ENCODE assay signal across 8 cellular contexts in genomic region chr9:79571309-79572031, GRCh38. TPM values are rescaled to one million over a fixed set of nuclear protein-coding genes. Genes with fewer than 3 reads are reported as not detected.
DNase-seq lines count a peak whose midpoint lies in the region; ATAC-seq and TF ChIP-seq lines count a peak whose summit lies in the region.

Gene TLE4 (plus strand): TSS chr9:79571965. CDS start chr9:79572791, 826 bp downstream.

- CTCF ChIA-PET in Panc1 (lab: Charles Lee): interaction anchor here (0.5 kb wide), 1 partner anchor 503 kb away, joined by 3 read pairs; no protein-coding TSS in a partner anchor

- H3K27ac ChIP-seq in Panc1 (ENCODE audit: low read length): peak within 1 kb of the TSS; percentile 23; the same call in 1 of the 2 replicates
- H3K27ac ChIP-seq in esophagus (ENCODE audit: low read depth in 2 of 2, low read length in 1 of 2): peak within 1 kb of the TSS; percentile 95 to 96
- H3K27ac ChIP-seq in mucosa of rectum (ENCODE audit: low read depth in 2 of 2, low read length in 2 of 2): peak within 1 kb of the TSS; percentile 91 to 95

- peak within 1 kb of the TSS; percentile 59 to 72 for H3K4me3 ChIP-seq in Panc1 (ENCODE audit: low read depth in 2 of 2, low read length in 2 of 2)
- H3K4me3 ChIP-seq in esophagus (ENCODE audit: low read depth in 1 of 2, low read length in 2 of 2): peak within 1 kb of the TSS; percentile 87 to 89
- H3K4me3 ChIP-seq in mucosa of rectum (ENCODE audit: low read length in 2 of 2): peak within 1 kb of the TSS; percentile 78 to 92

- no TSS peak for BruUV-seq in Panc1 (replicated peaks; lab: Mats Ljungman, UMichigan)

- intact Hi-C loops in Panc1 (cut with micrococcal nuclease; ENCODE audit: unreplicated experiment): no loop called here

- 0% methylated on average over 48 of the region's 48 CpGs for WGBS in esophagus, 2 donors

- DNase-seq in DMS53 (lab: John Stamatoyannopoulos, UW): peak; percentile 99
- DNase-seq in KBM-7: peak; percentile 100
- peak; percentile 95 for DNase-seq in Panc1 (ENCODE audit: low read depth, low spot score)
- peak; percentile 98 to 99 for DNase-seq in activated T-cell treated with anti-CD3 and anti-CD28 coated beads, Interleukin-2, amount 50 U/mL, for 48 hours
- DNase-seq in stimulated activated CD8-positive, alpha-beta memory T cell treated with anti-CD3 and anti-CD28 coated beads, Interleukin-4, amount 100 ng/mL, for 4 hours (ENCODE audit: low read depth in 2 of 2, low spot score in 1 of 2): peak; percentile 98 to 100

- peak; percentile 89 for ATAC-seq in GM21717 (IDR thresholded peaks at IDR 0.05; ENCODE audit: unreplicated experiment)
- ATAC-seq in Panc1: peak; percentile 97

- H3K4me1 ChIP-seq in Panc1 (ENCODE audit: control insufficient read depth, insufficient read depth, low read length) (no peaks in the 10 kb centered on the region; the same call in 1 of the 2 replicates), esophagus (ENCODE audit: control insufficient read depth in 2 of 2, insufficient read depth in 2 of 2, low read length in 1 of 2) (peaks cover 0 to 2% of the 10 kb centered on the region in 2 donors), mucosa of rectum (ENCODE audit: control insufficient read depth in 2 of 2, insufficient read depth in 2 of 2, low read length in 2 of 2) (peaks cover 5 to 6% of the 10 kb centered on the region in 2 donors)

- peak within 1 kb of the TSS; percentile 88 to 92 for H3K9ac ChIP-seq in mucosa of rectum (ENCODE audit: low read depth in 1 of 2, low read length in 2 of 2)

- H3K9me3 ChIP-seq in Panc1 (ENCODE audit: control insufficient read depth, insufficient read depth, low read depth, low read length): no peaks in the 10 kb centered on the region
- no peaks in the 10 kb centered on the region for H3K9me3 ChIP-seq in esophagus (ENCODE audit: control insufficient read depth in 2 of 2, insufficient read depth in 1 of 2, low read depth in 1 of 2, low read length in 1 of 2)
- H3K9me3 ChIP-seq in mucosa of rectum (ENCODE audit: control insufficient read depth in 2 of 2, low read length in 2 of 2): no peaks in the 10 kb centered on the region

- H3K36me3 ChIP-seq in Panc1 (ENCODE audit: control insufficient read depth, insufficient read depth, low read length) (no peaks in the 10 kb centered on the region), esophagus (ENCODE audit: control insufficient read depth in 2 of 2, insufficient read depth in 2 of 2, low read length in 1 of 2) (no peaks in the 10 kb centered on the region), mucosa of rectum (ENCODE audit: control insufficient read depth in 2 of 2, insufficient read depth in 2 of 2, low read length in 2 of 2) (no peaks in the 10 kb centered on the region)

- POLR2A ChIA-PET in Panc1 (lab: Charles Lee): interaction anchor here (0.6 kb wide), 1 partner anchor 147 kb away, joined by 5 read pairs; no protein-coding TSS in a partner anchor

- in situ Hi-C loops in KBM-7 (cut with MboI; ENCODE audit: low pct_unique_long_range_greater_than_20kb, low sequenced_read_pairs): no loop called here
- in situ Hi-C loops in Panc1 (cut with HindIII; ENCODE audit: low pct_unique_long_range_greater_than_20kb, low sequenced_read_pairs): no loop called here

- H3K27me3 ChIP-seq in Panc1 (ENCODE audit: control insufficient read depth, insufficient read depth, low read length): peaks cover 4% of the 10 kb centered on the region
- H3K27me3 ChIP-seq in esophagus (ENCODE audit: control insufficient read depth in 1 of 2, insufficient read depth in 2 of 2, low read length in 2 of 2): no peaks in the 10 kb centered on the region
- peaks cover 4 to 13% of the 10 kb centered on the region in 2 donors for H3K27me3 ChIP-seq in mucosa of rectum (ENCODE audit: control insufficient read depth in 2 of 2, insufficient read depth in 2 of 2, low read length in 2 of 2)

- TF ChIP-seq CTCF in Panc1 (IDR thresholded peaks at IDR 0.05): no peak

RNA-seq across cellular contexts. Expression of gene TLE4, which starts in this region (rescaled TPM):
- 8.7 TPM for total RNA-seq in Panc1 (2021; ENCODE audit: unreplicated experiment)
- polyA plus RNA-seq in Panc1 (2012; ENCODE audit: insufficient read length): 4.2 TPM
- 10 to 100 TPM in 1 of 2 donors, 1 to 10 TPM in 1; 8.5 to 12.9 TPM for polyA plus RNA-seq in esophagus

Comparison
In these comparisons a context has a peak if more than half of its experiments do, and no peak if none do; other contexts are left out.
1. Peak in every context shown above with its lines: DNase-seq, ATAC-seq, H3K4me3 ChIP-seq and H3K27ac ChIP-seq.
2. H3K27ac ChIP-seq: peak in every context shown above with its lines; median percentile 96 in esophagus; 93 in mucosa of rectum; 23 in Panc1.